Comparison of ENCODE assay signal across 32 cellular contexts in genomic region chr3:117754058-117754457, GRCh38.
"Had no signal": no experiment of that assay in that cellular context is flagged by ENCODE, and none has a peak within 500 bp of the region (broad histone marks: within the 10 kb centered on the region; RNA-seq: fewer than 3 reads in every experiment).

No MANE protein-coding gene starts in this region.

- H3K27ac ChIP-seq: neural progenitor cell, ovary, parathyroid adenoma, psoas muscle, skin epidermis, spleen, suprapubic skin, testis, tibial artery, upper lobe of right lung, uterus had no signal

- H3K4me3 ChIP-seq: neural progenitor cell, ovary, psoas muscle, skin epidermis, smooth muscle cell, spleen, suprapubic skin, testis, tibial artery, upper lobe of right lung, uterus had no signal

- H3K4me1 ChIP-seq: parathyroid adenoma, psoas muscle, spleen, suprapubic skin, testis, tibial artery, upper lobe of right lung, uterus had no signal

- H3K79me2 ChIP-seq: parathyroid adenoma had no signal

- H2AFZ ChIP-seq: neural progenitor cell, parathyroid adenoma had no signal

- ATAC-seq: naive thymus-derived CD8-positive, alpha-beta T cell; natural killer cell treated with Interleukin-12 subunit alpha and Interleukin-12 subunit beta and Interleukin-15 and Interleukin-18, amount 100 ng/mL, for 72 hours; psoas muscle; right cardiac atrium; sciatic nerve; stimulated activated memory B cell treated with anti-CD40 and anti-IgM and Interleukin-4, amounts not matched to agents 10 μg/mL and 1 μg/mL and 100 μg/mL, for 72 hours; stimulated activated naive CD8-positive, alpha-beta T cell treated with anti-CD3 and anti-CD28 coated beads, Interleukin-15, amount 100 ng/mL, for 72 hours; stimulated activated naive CD8-positive, alpha-beta T cell treated with anti-CD3 and anti-CD28 coated beads, Interleukin-15, Interleukin-2, amounts not matched to agents 100 U/mL and 50 U/mL, for 24 hours; upper lobe of right lung had no signal

- H3K27me3 ChIP-seq: neural progenitor cell, ovary, spleen, suprapubic skin, testis, tibial artery, upper lobe of right lung, uterus had no signal

- H3K27me3 Mint-ChIP-seq: naive thymus-derived CD8-positive, alpha-beta T cell; natural killer cell treated with Interleukin-12 subunit alpha and Interleukin-12 subunit beta and Interleukin-15 and Interleukin-18, amount 100 ng/mL, for 72 hours; progenitor cell of endocrine pancreas; stimulated activated memory B cell treated with anti-CD40 and anti-IgM and Interleukin-4, amounts not matched to agents 10 μg/mL and 1 μg/mL and 100 μg/mL, for 72 hours; stimulated activated naive CD8-positive, alpha-beta T cell treated with anti-CD3 and anti-CD28 coated beads, Interleukin-15, amount 100 ng/mL, for 72 hours had no signal

- H3K36me3 Mint-ChIP-seq: naive B cell; naive thymus-derived CD8-positive, alpha-beta T cell; natural killer cell treated with Interleukin-12 subunit alpha and Interleukin-12 subunit beta and Interleukin-15 and Interleukin-18, amount 100 ng/mL, for 72 hours; neural progenitor cell; stimulated activated memory B cell treated with anti-CD40 and anti-IgM and Interleukin-4, amounts not matched to agents 10 μg/mL and 1 μg/mL and 100 μg/mL, for 72 hours had no signal

- H3K4me2 ChIP-seq: neural progenitor cell had no signal

- H3K9ac ChIP-seq: neural progenitor cell, parathyroid adenoma had no signal

- H3K4me1 Mint-ChIP-seq: naive B cell; naive thymus-derived CD8-positive, alpha-beta T cell; stimulated activated memory B cell treated with anti-CD40 and anti-IgM and Interleukin-4, amounts not matched to agents 10 μg/mL and 1 μg/mL and 100 μg/mL, for 72 hours; stimulated activated naive CD8-positive, alpha-beta T cell treated with anti-CD3 and anti-CD28 coated beads, Interleukin-15, amount 100 ng/mL, for 72 hours had no signal

- H3K4me3 Mint-ChIP-seq: naive B cell; naive thymus-derived CD8-positive, alpha-beta T cell; natural killer cell treated with Interleukin-12 subunit alpha and Interleukin-12 subunit beta and Interleukin-15 and Interleukin-18, amount 100 ng/mL, for 72 hours; nephron progenitor cell; neural progenitor cell; stimulated activated memory B cell treated with anti-CD40 and anti-IgM and Interleukin-4, amounts not matched to agents 10 μg/mL and 1 μg/mL and 100 μg/mL, for 72 hours; stimulated activated naive CD8-positive, alpha-beta T cell treated with anti-CD3 and anti-CD28 coated beads, Interleukin-15, amount 100 ng/mL, for 72 hours had no signal

- H3K9me3 ChIP-seq: ovary, psoas muscle, spleen, suprapubic skin, testis, tibial artery, upper lobe of right lung, uterus had no signal

- DNase-seq: naive B cell; naive thymus-derived CD8-positive, alpha-beta T cell; nephron progenitor cell; occipital lobe; ovary; posterior cingulate gyrus; psoas muscle; right cardiac atrium; spleen; stimulated activated CD4-positive, alpha-beta T cell treated with anti-CD3 and anti-CD28 coated beads, Interleukin-12 subunit alpha, Interleukin-12 subunit beta, amount 100 ng/mL, for 4 hours; stimulated activated CD4-positive, alpha-beta T cell treated with anti-CD3 and anti-CD28 coated beads, Interleukin-1b, Interleukin-23, amount 100 ng/mL, for 48 hours; stimulated activated CD4-positive, alpha-beta T cell treated with anti-CD3 and anti-CD28 coated beads, Interleukin-4, amount 100 ng/mL, for 1 hour; stimulated activated CD4-positive, alpha-beta T cell treated with anti-CD3 and anti-CD28 coated beads, Interleukin-4, amount 100 ng/mL, for 4 hours; stimulated activated CD8-positive, alpha-beta memory T cell treated with anti-CD3 and anti-CD28 coated beads, Interleukin-4, amount 100 ng/mL, for 48 hours; stimulated activated naive CD4-positive, alpha-beta T cell; stimulated activated naive CD8-positive, alpha-beta T cell treated with anti-CD3 and anti-CD28 coated beads, Interleukin-15, amount 100 ng/mL, for 72 hours; stimulated activated naive CD8-positive, alpha-beta T cell treated with anti-CD3 and anti-CD28 coated beads, Interleukin-15, Interleukin-2, amounts not matched to agents 100 U/mL and 50 U/mL, for 24 hours; substantia nigra; testis; tibial artery; trophoblast cell; upper lobe of right lung; uterus had no signal

- H3K9me3 Mint-ChIP-seq: nephron progenitor cell, neural progenitor cell had no signal

- H3K36me3 ChIP-seq: neural progenitor cell, ovary, spleen, suprapubic skin, tibial artery, upper lobe of right lung, uterus had no signal

- H3K27ac Mint-ChIP-seq: naive B cell; naive thymus-derived CD8-positive, alpha-beta T cell; natural killer cell treated with Interleukin-12 subunit alpha and Interleukin-12 subunit beta and Interleukin-15 and Interleukin-18, amount 100 ng/mL, for 72 hours; neural progenitor cell; progenitor cell of endocrine pancreas; stimulated activated memory B cell treated with anti-CD40 and anti-IgM and Interleukin-4, amounts not matched to agents 10 μg/mL and 1 μg/mL and 100 μg/mL, for 72 hours; stimulated activated naive CD8-positive, alpha-beta T cell treated with anti-CD3 and anti-CD28 coated beads, Interleukin-15, amount 100 ng/mL, for 72 hours had no signal
